1 cellular context compared by ENCODE assay signal in genomic region chr17:44324571-44325275, GRCh38.
TF ChIP-seq lines count a peak whose summit lies in the region.

A gene with protein sequence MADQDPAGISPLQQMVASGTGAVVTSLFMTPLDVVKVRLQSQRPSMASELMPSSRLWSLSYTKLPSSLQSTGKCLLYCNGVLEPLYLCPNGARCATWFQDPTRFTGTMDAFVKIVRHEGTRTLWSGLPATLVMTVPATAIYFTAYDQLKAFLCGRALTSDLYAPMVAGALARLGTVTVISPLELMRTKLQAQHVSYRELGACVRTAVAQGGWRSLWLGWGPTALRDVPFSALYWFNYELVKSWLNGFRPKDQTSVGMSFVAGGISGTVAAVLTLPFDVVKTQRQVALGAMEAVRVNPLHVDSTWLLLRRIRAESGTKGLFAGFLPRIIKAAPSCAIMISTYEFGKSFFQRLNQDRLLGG (minus strand): TSS chr17:44324823. CDS start chr17:44323562, 1,261 bp downstream.

TF ChIP-seq in HCT116, 20 proteins besides CTCF, POLR2A, EP300 and RAD21 (continued from another document):
- TF ChIP-seq, protein P1, sequence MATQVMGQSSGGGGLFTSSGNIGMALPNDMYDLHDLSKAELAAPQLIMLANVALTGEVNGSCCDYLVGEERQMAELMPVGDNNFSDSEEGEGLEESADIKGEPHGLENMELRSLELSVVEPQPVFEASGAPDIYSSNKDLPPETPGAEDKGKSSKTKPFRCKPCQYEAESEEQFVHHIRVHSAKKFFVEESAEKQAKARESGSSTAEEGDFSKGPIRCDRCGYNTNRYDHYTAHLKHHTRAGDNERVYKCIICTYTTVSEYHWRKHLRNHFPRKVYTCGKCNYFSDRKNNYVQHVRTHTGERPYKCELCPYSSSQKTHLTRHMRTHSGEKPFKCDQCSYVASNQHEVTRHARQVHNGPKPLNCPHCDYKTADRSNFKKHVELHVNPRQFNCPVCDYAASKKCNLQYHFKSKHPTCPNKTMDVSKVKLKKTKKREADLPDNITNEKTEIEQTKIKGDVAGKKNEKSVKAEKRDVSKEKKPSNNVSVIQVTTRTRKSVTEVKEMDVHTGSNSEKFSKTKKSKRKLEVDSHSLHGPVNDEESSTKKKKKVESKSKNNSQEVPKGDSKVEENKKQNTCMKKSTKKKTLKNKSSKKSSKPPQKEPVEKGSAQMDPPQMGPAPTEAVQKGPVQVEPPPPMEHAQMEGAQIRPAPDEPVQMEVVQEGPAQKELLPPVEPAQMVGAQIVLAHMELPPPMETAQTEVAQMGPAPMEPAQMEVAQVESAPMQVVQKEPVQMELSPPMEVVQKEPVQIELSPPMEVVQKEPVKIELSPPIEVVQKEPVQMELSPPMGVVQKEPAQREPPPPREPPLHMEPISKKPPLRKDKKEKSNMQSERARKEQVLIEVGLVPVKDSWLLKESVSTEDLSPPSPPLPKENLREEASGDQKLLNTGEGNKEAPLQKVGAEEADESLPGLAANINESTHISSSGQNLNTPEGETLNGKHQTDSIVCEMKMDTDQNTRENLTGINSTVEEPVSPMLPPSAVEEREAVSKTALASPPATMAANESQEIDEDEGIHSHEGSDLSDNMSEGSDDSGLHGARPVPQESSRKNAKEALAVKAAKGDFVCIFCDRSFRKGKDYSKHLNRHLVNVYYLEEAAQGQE (IDR thresholded peaks at IDR 0.05; ENCODE audit: low read depth) = no peak
- TF ChIP-seq EGR1 (IDR thresholded peaks at IDR 0.05; ENCODE audit: low read depth) (peak; percentile 77; the same call in 1 of the 2 replicates), MAX (IDR thresholded peaks at IDR 0.05) (peak; percentile 82), POLR2AphosphoS5 (IDR thresholded peaks at IDR 0.05; ENCODE audit: low read depth, low read length) (peak; percentile 94), SRF (IDR thresholded peaks at IDR 0.05; ENCODE audit: low read depth) (no peak), TCF7L2 (IDR thresholded peaks at IDR 0.05; ENCODE audit: borderline replicate concordance, extremely low read depth, insufficient read depth, insufficient read length) (no peak), ELF1 (IDR thresholded peaks at IDR 0.05; ENCODE audit: borderline replicate concordance, low read depth) (no peak)
TF ChIP-seq in HCT116: peak in this region for 6.
